ENCODE assay signal across 23 cellular contexts in genomic region chr11:27388001-27388400, GRCh38. TPM values are rescaled to one million over a fixed set of nuclear protein-coding genes. Genes with fewer than 3 reads are reported as not detected.
DNase-seq lines count a peak whose midpoint lies in the region; ATAC-seq and TF ChIP-seq lines count a peak whose summit lies in the region.
"Had no signal": no experiment of that assay in that cellular context is flagged by ENCODE, and none has a peak within 500 bp of the region (broad histone marks: within the 10 kb centered on the region; RNA-seq: fewer than 3 reads in every experiment).

No MANE protein-coding gene starts in this region.

- peaks cover 7% of the 10 kb centered on the region for H3K4me1 Mint-ChIP-seq in activated CD4-positive, alpha-beta T cell treated with anti-CD3 and anti-CD28 coated beads for 36 hours
- H3K4me1 Mint-ChIP-seq in progenitor cell of endocrine pancreas (ENCODE audit: low read depth) = peaks cover 59% of the 10 kb centered on the region
- peaks cover 0 to 6% (median 2%) of the 10 kb centered on the region in 4 donors for H3K4me1 Mint-ChIP-seq in CD4-positive, alpha-beta memory T cell
- H3K4me1 Mint-ChIP-seq: memory B cell had no signal

- no peaks in the 10 kb centered on the region for H3K27me3 Mint-ChIP-seq in activated CD4-positive, alpha-beta T cell treated with anti-CD3 and anti-CD28 coated beads for 36 hours
- H3K27me3 Mint-ChIP-seq in progenitor cell of endocrine pancreas = no peaks in the 10 kb centered on the region
- no peaks in the 10 kb centered on the region for H3K27me3 Mint-ChIP-seq in CD4-positive, alpha-beta memory T cell
- H3K27me3 Mint-ChIP-seq: activated T-cell treated with anti-CD3 and anti-CD28 coated beads, Interleukin-2, amount 50 U/mL, for 24 hours; memory B cell; T-helper 17 cell had no signal

- TF ChIP-seq CTCF in transverse colon (IDR thresholded peaks at IDR 0.05) (no peak), progenitor cell of endocrine pancreas (IDR thresholded peaks at IDR 0.05; ENCODE audit: unreplicated experiment) (no peak)

- H3K4me1 ChIP-seq in transverse colon = peaks cover 6 to 52% (median 27%) of the 10 kb centered on the region in 4 donors
- H3K4me1 ChIP-seq in CD4-positive, alpha-beta memory T cell (ENCODE audit: insufficient read depth, low read length) = no peaks in the 10 kb centered on the region
- H3K4me1 ChIP-seq: BE2C had no signal

- no peak for DNase-seq in activated CD4-positive, alpha-beta T cell treated with anti-CD3 and anti-CD28 coated beads for 36 hours
- no peak for DNase-seq in activated CD4-positive, alpha-beta T cell treated with anti-CD3 and anti-CD28 coated beads for 1 hour
- peak; percentile 80 to 87 for DNase-seq in erythroblast (lab: John Stamatoyannopoulos, UW)
- DNase-seq in transverse colon = no peak
- no peak for DNase-seq in progenitor cell of endocrine pancreas (ENCODE audit: low spot score, unreplicated experiment)
- no peak for DNase-seq in COLO829 (ENCODE audit: low spot score)
- no peak for DNase-seq in CD4-positive, alpha-beta memory T cell
- DNase-seq: activated CD8-positive, alpha-beta T cell treated with anti-CD3 and anti-CD28 coated beads, Interleukin-2, amount 10 ng/mL, durations not matched to agents 7 days and 5 days; activated naive CD4-positive, alpha-beta T cell treated with anti-CD3 and anti-CD28 coated beads, Interleukin-2, amount 10 ng/mL, durations not matched to agents 7 days and 5 days; activated T-cell treated with anti-CD3 and anti-CD28 coated beads, Interleukin-2, amount 50 U/mL, for 24 hours; BE2C; H7; NCI-H1105; NCI-H2107; NK-92 treated with Interleukin-12 subunit alpha and Interleukin-12 subunit beta, amount 100 ng/mL, for 24 hours; stimulated activated CD4-positive, alpha-beta T cell treated with anti-CD3 and anti-CD28 coated beads, Interleukin-4, amount 100 ng/mL, for 24 hours; stomach; T-helper 17 cell had no signal

- H3K9me3 ChIP-seq in transverse colon = no peaks in the 10 kb centered on the region
- no peaks in the 10 kb centered on the region for H3K9me3 ChIP-seq in CD4-positive, alpha-beta memory T cell (ENCODE audit: control insufficient read depth in 1 of 2, low read length in 2 of 2)
- H3K9me3 ChIP-seq: BE2C, SJSA1, stomach, tibial nerve had no signal

- ATAC-seq in activated CD4-positive, alpha-beta T cell treated with anti-CD3 and anti-CD28 coated beads for 36 hours = peak; percentile 60
- peak; percentile 55 for ATAC-seq in HG03565 (IDR thresholded peaks at IDR 0.05; ENCODE audit: unreplicated experiment)
- ATAC-seq: activated CD8-positive, alpha-beta T cell treated with anti-CD3 and anti-CD28 coated beads, Interleukin-2, amount 10 ng/mL, durations not matched to agents 7 days and 5 days; T-helper 17 cell had no signal

- CTCF ChIA-PET in activated CD4-positive, alpha-beta T cell treated with anti-CD3 and anti-CD28 coated beads for 36 hours (lab: Charles Lee) = no interaction called here
- CTCF ChIA-PET in CD4-positive, alpha-beta memory T cell (lab: Charles Lee; ENCODE audit: partially characterized antibody) = no interaction called here

- in situ Hi-C loops in transverse colon (cut with MboI; ENCODE audit: low pct_ligation_motif_present in 1 of 4, low pct_unique_long_range_greater_than_20kb in 1 of 4, low sequenced_read_pairs in 3 of 4) = loop anchor here in 1 of 4 donors (10.0 kb wide), 1 partner anchor 87 kb away; the partner anchor contains the start of gene LGR4

- no peak overlapping the region for H3K4me3 Mint-ChIP-seq in activated CD4-positive, alpha-beta T cell treated with anti-CD3 and anti-CD28 coated beads for 36 hours
- H3K4me3 Mint-ChIP-seq in progenitor cell of endocrine pancreas (ENCODE audit: low read depth) = no peak overlapping the region
- no peak overlapping the region for H3K4me3 Mint-ChIP-seq in CD4-positive, alpha-beta memory T cell
- H3K4me3 Mint-ChIP-seq: activated CD8-positive, alpha-beta T cell treated with anti-CD3 and anti-CD28 coated beads, Interleukin-2, amount 10 ng/mL, durations not matched to agents 7 days and 5 days; activated naive CD4-positive, alpha-beta T cell treated with anti-CD3 and anti-CD28 coated beads, Interleukin-2, amount 10 ng/mL, durations not matched to agents 7 days and 5 days; activated T-cell treated with anti-CD3 and anti-CD28 coated beads, Interleukin-2, amount 50 U/mL, for 24 hours; memory B cell; T-helper 17 cell had no signal

- H3K27me3 ChIP-seq in transverse colon = no peaks in the 10 kb centered on the region
- no peaks in the 10 kb centered on the region for H3K27me3 ChIP-seq in CD4-positive, alpha-beta memory T cell (ENCODE audit: insufficient read depth, low read length)
- H3K27me3 ChIP-seq: BE2C, SJSA1, stomach, tibial nerve had no signal

- no peaks in the 10 kb centered on the region for H3K9me3 Mint-ChIP-seq in activated CD4-positive, alpha-beta T cell treated with anti-CD3 and anti-CD28 coated beads for 36 hours (ENCODE audit: low read depth)
- H3K9me3 Mint-ChIP-seq in progenitor cell of endocrine pancreas (ENCODE audit: low read depth) = no peaks in the 10 kb centered on the region
- no peaks in the 10 kb centered on the region for H3K9me3 Mint-ChIP-seq in CD4-positive, alpha-beta memory T cell
- H3K9me3 Mint-ChIP-seq: activated naive CD4-positive, alpha-beta T cell treated with anti-CD3 and anti-CD28 coated beads, Interleukin-2, amount 10 ng/mL, durations not matched to agents 7 days and 5 days; activated T-cell treated with anti-CD3 and anti-CD28 coated beads, Interleukin-2, amount 50 U/mL, for 24 hours; memory B cell had no signal

- TF ChIP-seq EP300 in transverse colon (IDR thresholded peaks at IDR 0.05; ENCODE audit: low read depth) = no peak

- whole genome bisulfite sequencing in transverse colon (ENCODE audit: low coverage in 1 of 2), 2 donors = 45 to 50% methylated on average over 1 to 2 of the region's 2 CpGs

- H3K36me3 Mint-ChIP-seq in activated CD4-positive, alpha-beta T cell treated with anti-CD3 and anti-CD28 coated beads for 36 hours (ENCODE audit: low read depth) = no peaks in the 10 kb centered on the region
- peaks cover 17% of the 10 kb centered on the region for H3K36me3 Mint-ChIP-seq in progenitor cell of endocrine pancreas (ENCODE audit: insufficient read depth)
- H3K36me3 Mint-ChIP-seq in CD4-positive, alpha-beta memory T cell = no peaks in the 10 kb centered on the region
- H3K36me3 Mint-ChIP-seq: activated naive CD4-positive, alpha-beta T cell treated with anti-CD3 and anti-CD28 coated beads, Interleukin-2, amount 10 ng/mL, durations not matched to agents 7 days and 5 days; memory B cell had no signal

- H3K4me3 ChIP-seq in transverse colon = no peak overlapping the region
- H3K4me3 ChIP-seq in CD4-positive, alpha-beta memory T cell (ENCODE audit: low read length in 2 of 2) = no peak overlapping the region
- H3K4me3 ChIP-seq: coronary artery, SJSA1, stomach, tibial nerve had no signal

- H3K27ac ChIP-seq in transverse colon = peak overlapping the region in 3 of 4 donors; percentile 44 to 61 (median 59)
- H3K27ac ChIP-seq in CD4-positive, alpha-beta memory T cell (ENCODE audit: low read depth, low read length) = no peak overlapping the region
- H3K27ac ChIP-seq: coronary artery, SJSA1 had no signal

- intact Hi-C loops in activated CD4-positive, alpha-beta T cell treated with anti-CD3 and anti-CD28 coated beads for 36 hours (cut with DNase I, micrococcal nuclease) = no loop called here
- intact Hi-C loops in transverse colon (cut with DNase I; ENCODE audit: low total_unique reads) = no loop called here
- intact Hi-C loops in CD4-positive, alpha-beta memory T cell (cut with micrococcal nuclease) = no loop called here

- POLR2A ChIA-PET in activated CD4-positive, alpha-beta T cell treated with anti-CD3 and anti-CD28 coated beads for 36 hours (lab: Charles Lee) = no interaction called here
- POLR2A ChIA-PET in CD4-positive, alpha-beta memory T cell (lab: Charles Lee; ENCODE audit: partially characterized antibody) = no interaction called here

- H3K27ac Mint-ChIP-seq in activated CD4-positive, alpha-beta T cell treated with anti-CD3 and anti-CD28 coated beads for 36 hours = no peak overlapping the region
- H3K27ac Mint-ChIP-seq in progenitor cell of endocrine pancreas = no peak overlapping the region
- no peak overlapping the region for H3K27ac Mint-ChIP-seq in CD4-positive, alpha-beta memory T cell
- H3K27ac Mint-ChIP-seq: activated CD8-positive, alpha-beta T cell treated with anti-CD3 and anti-CD28 coated beads, Interleukin-2, amount 10 ng/mL, durations not matched to agents 7 days and 5 days; activated naive CD4-positive, alpha-beta T cell treated with anti-CD3 and anti-CD28 coated beads, Interleukin-2, amount 10 ng/mL, durations not matched to agents 7 days and 5 days; activated T-cell treated with anti-CD3 and anti-CD28 coated beads, Interleukin-2, amount 50 U/mL, for 24 hours; memory B cell; T-helper 17 cell had no signal

- no peaks in the 10 kb centered on the region for H3K36me3 ChIP-seq in transverse colon
- H3K36me3 ChIP-seq in CD4-positive, alpha-beta memory T cell (ENCODE audit: insufficient read depth, low read length) = no peaks in the 10 kb centered on the region
- H3K36me3 ChIP-seq: BE2C, SJSA1, tibial nerve had no signal

- TF ChIP-seq POLR2A in erythroblast (IDR thresholded peaks at IDR 0.05; ENCODE audit: low read length) (no peak), transverse colon (IDR thresholded peaks at IDR 0.05) (no peak)

RNA-seq across cellular contexts. Expression of gene CCDC34, which starts 25.0 kb away (rescaled TPM):
- total RNA-seq in activated CD4-positive, alpha-beta T cell treated with anti-CD3 and anti-CD28 coated beads for 36 hours = 10 to 100 TPM; 24.6 to 42.4 TPM
- total RNA-seq in transverse colon (1 to 10 TPM in 2 of 4 donors, under 1 TPM in 1, not detected in 1; 0.40 to 6.8 (median 5.6) TPM), progenitor cell of endocrine pancreas (25.9 and 32.2 TPM in 2 replicates)
- total RNA-seq in CD4-positive, alpha-beta memory T cell = 1 to 10 TPM; 3.3 to 3.7 TPM
- polyA plus RNA-seq in CD4-positive, alpha-beta memory T cell = 1 to 10 TPM in 1 of 2 donors, under 1 TPM in 1; 0.94 to 2.1 TPM

Comparison
In these comparisons a context has a peak if more than half of its experiments do, and no peak if none do; other contexts are left out.
1. DNase-seq: peak in erythroblast (2 of 2); none in activated CD4-positive, alpha-beta T cell treated with anti-CD3 and anti-CD28 coated beads for 36 hours (single experiment), activated CD4-positive, alpha-beta T cell treated with anti-CD3 and anti-CD28 coated beads for 1 hour (single experiment), transverse colon (single experiment), progenitor cell of endocrine pancreas (single experiment), COLO829 (single experiment) and CD4-positive, alpha-beta memory T cell (0 of 5).